In the genomic region with DNA sequence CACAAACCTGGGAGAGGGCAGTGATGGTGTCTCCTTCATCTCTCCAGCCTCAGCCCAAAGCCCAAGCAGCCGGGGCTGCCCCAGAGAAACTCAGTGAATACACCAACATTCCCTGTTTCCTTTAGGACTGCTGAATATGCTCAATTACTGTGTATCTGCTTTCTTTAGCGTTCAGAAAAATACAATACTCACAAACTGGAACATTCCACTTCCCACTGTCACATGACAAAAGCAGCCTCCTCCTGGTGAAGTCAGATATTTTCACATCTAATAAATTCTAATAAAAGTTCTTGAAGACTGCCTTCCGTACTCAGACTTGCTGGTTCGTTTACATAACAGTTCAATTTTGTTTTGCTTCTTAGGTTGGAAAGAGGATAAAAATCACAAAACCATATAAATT, we compare ENCODE assay signal across 30 cellular contexts.
"Had no signal": no experiment of that assay in that cellular context is flagged by ENCODE, and none has a peak within 500 bp of the region (broad histone marks: within the 10 kb centered on the region; RNA-seq: fewer than 3 reads in every experiment).

No MANE protein-coding gene starts in this region.

- H3K4me1 ChIP-seq: esophagus squamous epithelium, lower lobe of right lung, right lobe of liver, thyroid gland had no signal

- H3K9me3 Mint-ChIP-seq: endodermal cell, nephron progenitor cell had no signal

- H3K36me3 ChIP-seq: esophagus squamous epithelium, lower lobe of right lung, ovary, right lobe of liver, thyroid gland had no signal

- H3K27me3 Mint-ChIP-seq: stimulated activated naive CD8-positive, alpha-beta T cell treated with anti-CD3 and anti-CD28 coated beads, Interleukin-15, amount 100 ng/mL, for 72 hours had no signal

- H3K27ac Mint-ChIP-seq: endodermal cell; immature natural killer cell; naive thymus-derived CD4-positive, alpha-beta T cell; nephron progenitor cell; stimulated activated naive CD8-positive, alpha-beta T cell treated with anti-CD3 and anti-CD28 coated beads, Interleukin-15, amount 100 ng/mL, for 72 hours had no signal

- H3K4me3 Mint-ChIP-seq: endodermal cell; immature natural killer cell; naive thymus-derived CD4-positive, alpha-beta T cell; nephron progenitor cell; stimulated activated naive CD8-positive, alpha-beta T cell treated with anti-CD3 and anti-CD28 coated beads, Interleukin-15, amount 100 ng/mL, for 72 hours had no signal

- H3K4me1 Mint-ChIP-seq: immature natural killer cell; naive thymus-derived CD4-positive, alpha-beta T cell; stimulated activated naive CD8-positive, alpha-beta T cell treated with anti-CD3 and anti-CD28 coated beads, Interleukin-15, amount 100 ng/mL, for 72 hours had no signal

- FAIRE-seq: frontal cortex, small intestine had no signal

- DNase-seq: caudate nucleus; cerebellar nuclear complex; cortex of kidney; effector CD8-positive, alpha-beta T cell; endodermal cell; erythroblast; esophagus squamous epithelium; hypothalamus; immature natural killer cell; islet precursor cell; kidney glomerular epithelial cell; left colon; left ventricle myocardium superior; lower lobe of right lung; mucosa of descending colon; naive thymus-derived CD4-positive, alpha-beta T cell; nephron progenitor cell; occipital lobe; ovary; posterior cingulate gyrus; retina; right lobe of liver; small intestine; stimulated activated CD4-positive, alpha-beta T cell treated with anti-CD3 and anti-CD28 coated beads, Interleukin-15, amount 100 ng/mL, for 24 hours; stimulated activated CD4-positive, alpha-beta T cell treated with anti-CD3 and anti-CD28 coated beads, Interleukin-4, amount 100 ng/mL, for 1 hour; stimulated activated CD8-positive, alpha-beta memory T cell treated with anti-CD3 and anti-CD28 coated beads, Interleukin-4, amount 100 ng/mL, for 48 hours; stimulated activated naive CD4-positive, alpha-beta T cell; stimulated activated naive CD8-positive, alpha-beta T cell treated with anti-CD3 and anti-CD28 coated beads, Interleukin-15, amount 100 ng/mL, for 72 hours; thyroid gland had no signal

- H3K9me3 ChIP-seq: esophagus squamous epithelium, lower lobe of right lung, mucosa of descending colon, ovary, right lobe of liver, thyroid gland had no signal

- H3K36me3 Mint-ChIP-seq: naive thymus-derived CD4-positive, alpha-beta T cell had no signal

- H3K4me3 ChIP-seq: esophagus squamous epithelium, lower lobe of right lung, mucosa of descending colon, ovary, right lobe of liver, thyroid gland had no signal

- H3K27ac ChIP-seq: esophagus squamous epithelium, lower lobe of right lung, ovary, right lobe of liver had no signal

- H3K27me3 ChIP-seq: ovary, right lobe of liver, thyroid gland had no signal

- ATAC-seq: left colon; left ventricle myocardium superior; lower lobe of right lung; mucosa of descending colon; naive thymus-derived CD4-positive, alpha-beta T cell; right lobe of liver; stimulated activated naive CD8-positive, alpha-beta T cell treated with anti-CD3 and anti-CD28 coated beads, Interleukin-15, amount 100 ng/mL, for 72 hours had no signal
